In the genomic region with DNA sequence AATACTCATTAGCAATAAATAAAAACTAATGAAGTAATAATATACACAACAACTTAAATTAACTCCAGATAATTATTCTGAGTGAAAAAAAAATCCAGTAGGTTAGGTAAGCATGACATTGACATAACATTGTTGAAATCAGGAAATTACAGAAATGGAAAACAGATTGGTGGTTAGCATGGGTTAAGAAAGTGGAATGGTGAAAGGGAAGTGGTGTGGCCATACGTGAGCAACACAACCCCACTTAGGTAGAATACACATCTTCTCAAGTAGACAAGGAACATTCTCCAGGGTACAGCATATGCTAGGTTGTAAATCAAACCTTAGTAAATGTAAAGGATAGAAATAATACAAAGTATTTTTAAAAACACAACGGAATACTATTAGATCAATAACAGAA, we compare ENCODE assay signal across 17 cellular contexts.
"Had no signal": no experiment of that assay in that cellular context is flagged by ENCODE, and none has a peak within 500 bp of the region (broad histone marks: within the 10 kb centered on the region; RNA-seq: fewer than 3 reads in every experiment).

No MANE protein-coding gene starts in this region.

- DNase-seq: effector CD4-positive, alpha-beta T cell; gastrocnemius medialis; heart right ventricle; hypothalamus; mammary epithelial cell; naive thymus-derived CD4-positive, alpha-beta T cell; nephron progenitor cell; psoas muscle; retina; right lobe of liver; stimulated activated CD4-positive, alpha-beta T cell treated with anti-CD3 and anti-CD28 coated beads, Interleukin-15, amount 100 ng/mL, for 24 hours; stimulated activated CD4-positive, alpha-beta T cell treated with anti-CD3 and anti-CD28 coated beads, Interleukin-1b, Interleukin-23, amount 100 ng/mL, for 48 hours; stimulated activated CD4-positive, alpha-beta T cell treated with anti-CD3 and anti-CD28 coated beads, Interleukin-4, amount 100 ng/mL, for 24 hours; stimulated activated naive B cell treated with anti-CD40 and anti-IgM and Interleukin-4, amounts not matched to agents 10 μg/mL and 1 μg/mL and 100 μg/mL, for 72 hours; stimulated activated naive CD8-positive, alpha-beta T cell treated with anti-CD3 and anti-CD28 coated beads, Interleukin-15, amount 100 ng/mL, for 72 hours; testis; upper lobe of right lung had no signal
